8 cellular contexts compared by ENCODE assay signal in genomic region chr6:105087571-105088211, GRCh38.
A peak's percentile ranks its signal among the peaks of the same experiment; 100 is the strongest.
DNase-seq lines count a peak whose midpoint lies in the region; ATAC-seq and TF ChIP-seq lines count a peak whose summit lies in the region.

No MANE protein-coding gene starts in this region.

- TF ChIP-seq EP300 in tibial nerve (IDR thresholded peaks at IDR 0.05) = no peak

- intact Hi-C loops in Caco-2 (cut with micrococcal nuclease; ENCODE audit: unreplicated experiment) (loop anchor here (1.0 to 5.0 kb wide), 6 partner anchors 50 to 337 kb away; partner anchors contain the start of gene PREP), MCF 10A (cut with micrococcal nuclease) (loop anchor here (1.0 to 5.0 kb wide), 5 partner anchors 184 to 337 kb away; partner anchors contain the start of gene PREP)

- no peak for TF ChIP-seq POLR2A in tibial nerve (IDR thresholded peaks at IDR 0.05)

- H3K4me1 ChIP-seq in Caco-2 (peaks cover 13% of the 10 kb centered on the region), tibial nerve (no peaks in the 10 kb centered on the region)

- ATAC-seq in GM18511 (IDR thresholded peaks at IDR 0.05; ENCODE audit: unreplicated experiment) (peak; percentile 77), HG03571 (IDR thresholded peaks at IDR 0.05; ENCODE audit: unreplicated experiment) (peak; percentile 83), GM21737 (IDR thresholded peaks at IDR 0.05; ENCODE audit: unreplicated experiment) (no peak)

- H3K4me3 Mint-ChIP-seq in Caco-2 (ENCODE audit: unreplicated experiment) (peak overlapping the region; percentile 27), MCF 10A (ENCODE audit: unreplicated experiment) (no peak overlapping the region)

- POLR2A ChIA-PET in Caco-2 (lab: Charles Lee) = no interaction called here
- POLR2A ChIA-PET in MCF 10A (lab: Yijun Ruan, JAX) = interaction anchor here (0.6 to 3.7 kb wide), 10 partner anchors 20 to 1215 kb away, joined by 3 to 20 read pairs (median 4); partner anchors contain the start of gene PREP

- H3K4me1 Mint-ChIP-seq in Caco-2 (ENCODE audit: low read depth, unreplicated experiment) (peaks cover 18% of the 10 kb centered on the region), MCF 10A (ENCODE audit: insufficient read depth, unreplicated experiment) (peaks cover 6% of the 10 kb centered on the region)

- no peaks in the 10 kb centered on the region for H3K36me3 ChIP-seq in Caco-2 (ENCODE audit: control insufficient read depth, insufficient read depth, low read length)
- H3K36me3 ChIP-seq in tibial nerve = no peaks in the 10 kb centered on the region

- no peak overlapping the region for H3K27ac Mint-ChIP-seq in Caco-2 (ENCODE audit: unreplicated experiment)
- H3K27ac Mint-ChIP-seq in MCF 10A (ENCODE audit: low read depth, unreplicated experiment) = no peak overlapping the region

- no peaks in the 10 kb centered on the region for H3K27me3 ChIP-seq in Caco-2 (replicated peaks; ENCODE audit: control insufficient read depth, insufficient read depth, low read length)
- H3K27me3 ChIP-seq in tibial nerve = no peaks in the 10 kb centered on the region

- 6 to 7% methylated on average over 1 of the region's 1 CpG for WGBS in tibial nerve, 2 donors

- TF ChIP-seq CTCF in Caco-2 (IDR thresholded peaks at IDR 0.05; ENCODE audit: insufficient read depth in 1 of 2, low read depth in 1 of 2, low read length in 1 of 2, severe bottlenecking in 1 of 2, unreplicated experiment in 1 of 2) (peak; percentile 74 to 78), MCF 10A (IDR thresholded peaks at IDR 0.05; ENCODE audit: unreplicated experiment) (peak; percentile 60), tibial nerve (IDR thresholded peaks at IDR 0.05) (peak; percentile 69 to 84 (median 80))

- CTCF ChIA-PET in Caco-2 (lab: Charles Lee) (interaction anchor here (0.5 to 1.7 kb wide), 12 partner anchors 9 to 386 kb away, joined by 3 to 13 read pairs (median 4); partner anchors contain the start of gene PREP), MCF 10A (lab: Yijun Ruan, JAX) (interaction anchor here (0.6 to 8.0 kb wide), 61 partner anchors 9 to 1208 kb away, joined by 3 to 117 read pairs (median 4); partner anchors contain the start of gene PREP)

- BruUV-seq in Caco-2 (replicated peaks; lab: Mats Ljungman, UMichigan) (no TSS peak), MCF 10A (replicated peaks; lab: Mats Ljungman, UMichigan) (no TSS peak)

- H3K9me3 ChIP-seq in Caco-2 = no peaks in the 10 kb centered on the region
- H3K9me3 ChIP-seq in tibial nerve = no peaks in the 10 kb centered on the region

- H3K27me3 Mint-ChIP-seq in Caco-2 (ENCODE audit: insufficient read depth, unreplicated experiment) (no peaks in the 10 kb centered on the region), MCF 10A (ENCODE audit: insufficient read depth, unreplicated experiment) (no peaks in the 10 kb centered on the region)

- H3K27ac ChIP-seq in tibial nerve = no peak overlapping the region

- DNase-seq in Caco-2 = peak in 1 of 2 experiments; percentile 56
- peak; percentile 74 for DNase-seq in NCI-H748 treated with DMSO at 0.1 percent for 48 hours (lab: John Stamatoyannopoulos, UW)
- DNase-seq in MCF 10A (ENCODE audit: unreplicated experiment) = peak; percentile 63
- DNase-seq in kidney tubule cell (ENCODE audit: low spot score) = peak; percentile 61
- peak in 1 of 2 donors; percentile 22 for DNase-seq in tibial nerve (ENCODE audit: low spot score in 2 of 2)

- no peak overlapping the region for H3K4me3 ChIP-seq in Caco-2 (ENCODE audit: low read depth, low read length)
- H3K4me3 ChIP-seq in tibial nerve = no peak overlapping the region

- H3K9me3 Mint-ChIP-seq in Caco-2 (ENCODE audit: unreplicated experiment) (no peaks in the 10 kb centered on the region), MCF 10A (ENCODE audit: unreplicated experiment) (no peaks in the 10 kb centered on the region)

- H3K36me3 Mint-ChIP-seq in Caco-2 (ENCODE audit: insufficient read depth, unreplicated experiment) = peaks cover 7% of the 10 kb centered on the region
- no peaks in the 10 kb centered on the region for H3K36me3 Mint-ChIP-seq in MCF 10A (ENCODE audit: insufficient read depth, unreplicated experiment)
